In the genomic region with DNA sequence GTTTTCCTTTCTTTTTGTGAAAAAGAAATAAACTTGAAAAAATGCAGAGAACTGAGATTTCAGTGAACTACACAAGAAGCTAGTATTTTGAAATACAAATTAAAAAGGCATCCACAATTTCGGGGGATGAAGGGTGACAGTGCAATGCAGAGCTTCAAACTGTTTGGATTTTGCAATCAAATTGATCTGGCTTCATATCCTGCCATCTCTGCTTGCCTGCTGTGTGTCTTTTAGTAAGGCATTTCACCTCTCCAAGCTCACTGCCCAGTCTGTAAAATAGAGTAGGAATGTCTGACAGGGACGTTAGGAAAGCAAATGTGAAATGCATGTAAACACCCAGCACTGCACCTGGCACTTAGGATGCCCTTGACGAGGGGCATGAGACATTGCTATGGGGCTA, we compare ENCODE assay signal across 1 cellular context.
TF ChIP-seq lines count a peak whose summit lies in the region.

No MANE protein-coding gene starts in this region.

TF ChIP-seq in GM23338, 12 proteins besides CTCF, POLR2A, EP300 and RAD21 (continued from another document):
- TF ChIP-seq, protein P1, sequence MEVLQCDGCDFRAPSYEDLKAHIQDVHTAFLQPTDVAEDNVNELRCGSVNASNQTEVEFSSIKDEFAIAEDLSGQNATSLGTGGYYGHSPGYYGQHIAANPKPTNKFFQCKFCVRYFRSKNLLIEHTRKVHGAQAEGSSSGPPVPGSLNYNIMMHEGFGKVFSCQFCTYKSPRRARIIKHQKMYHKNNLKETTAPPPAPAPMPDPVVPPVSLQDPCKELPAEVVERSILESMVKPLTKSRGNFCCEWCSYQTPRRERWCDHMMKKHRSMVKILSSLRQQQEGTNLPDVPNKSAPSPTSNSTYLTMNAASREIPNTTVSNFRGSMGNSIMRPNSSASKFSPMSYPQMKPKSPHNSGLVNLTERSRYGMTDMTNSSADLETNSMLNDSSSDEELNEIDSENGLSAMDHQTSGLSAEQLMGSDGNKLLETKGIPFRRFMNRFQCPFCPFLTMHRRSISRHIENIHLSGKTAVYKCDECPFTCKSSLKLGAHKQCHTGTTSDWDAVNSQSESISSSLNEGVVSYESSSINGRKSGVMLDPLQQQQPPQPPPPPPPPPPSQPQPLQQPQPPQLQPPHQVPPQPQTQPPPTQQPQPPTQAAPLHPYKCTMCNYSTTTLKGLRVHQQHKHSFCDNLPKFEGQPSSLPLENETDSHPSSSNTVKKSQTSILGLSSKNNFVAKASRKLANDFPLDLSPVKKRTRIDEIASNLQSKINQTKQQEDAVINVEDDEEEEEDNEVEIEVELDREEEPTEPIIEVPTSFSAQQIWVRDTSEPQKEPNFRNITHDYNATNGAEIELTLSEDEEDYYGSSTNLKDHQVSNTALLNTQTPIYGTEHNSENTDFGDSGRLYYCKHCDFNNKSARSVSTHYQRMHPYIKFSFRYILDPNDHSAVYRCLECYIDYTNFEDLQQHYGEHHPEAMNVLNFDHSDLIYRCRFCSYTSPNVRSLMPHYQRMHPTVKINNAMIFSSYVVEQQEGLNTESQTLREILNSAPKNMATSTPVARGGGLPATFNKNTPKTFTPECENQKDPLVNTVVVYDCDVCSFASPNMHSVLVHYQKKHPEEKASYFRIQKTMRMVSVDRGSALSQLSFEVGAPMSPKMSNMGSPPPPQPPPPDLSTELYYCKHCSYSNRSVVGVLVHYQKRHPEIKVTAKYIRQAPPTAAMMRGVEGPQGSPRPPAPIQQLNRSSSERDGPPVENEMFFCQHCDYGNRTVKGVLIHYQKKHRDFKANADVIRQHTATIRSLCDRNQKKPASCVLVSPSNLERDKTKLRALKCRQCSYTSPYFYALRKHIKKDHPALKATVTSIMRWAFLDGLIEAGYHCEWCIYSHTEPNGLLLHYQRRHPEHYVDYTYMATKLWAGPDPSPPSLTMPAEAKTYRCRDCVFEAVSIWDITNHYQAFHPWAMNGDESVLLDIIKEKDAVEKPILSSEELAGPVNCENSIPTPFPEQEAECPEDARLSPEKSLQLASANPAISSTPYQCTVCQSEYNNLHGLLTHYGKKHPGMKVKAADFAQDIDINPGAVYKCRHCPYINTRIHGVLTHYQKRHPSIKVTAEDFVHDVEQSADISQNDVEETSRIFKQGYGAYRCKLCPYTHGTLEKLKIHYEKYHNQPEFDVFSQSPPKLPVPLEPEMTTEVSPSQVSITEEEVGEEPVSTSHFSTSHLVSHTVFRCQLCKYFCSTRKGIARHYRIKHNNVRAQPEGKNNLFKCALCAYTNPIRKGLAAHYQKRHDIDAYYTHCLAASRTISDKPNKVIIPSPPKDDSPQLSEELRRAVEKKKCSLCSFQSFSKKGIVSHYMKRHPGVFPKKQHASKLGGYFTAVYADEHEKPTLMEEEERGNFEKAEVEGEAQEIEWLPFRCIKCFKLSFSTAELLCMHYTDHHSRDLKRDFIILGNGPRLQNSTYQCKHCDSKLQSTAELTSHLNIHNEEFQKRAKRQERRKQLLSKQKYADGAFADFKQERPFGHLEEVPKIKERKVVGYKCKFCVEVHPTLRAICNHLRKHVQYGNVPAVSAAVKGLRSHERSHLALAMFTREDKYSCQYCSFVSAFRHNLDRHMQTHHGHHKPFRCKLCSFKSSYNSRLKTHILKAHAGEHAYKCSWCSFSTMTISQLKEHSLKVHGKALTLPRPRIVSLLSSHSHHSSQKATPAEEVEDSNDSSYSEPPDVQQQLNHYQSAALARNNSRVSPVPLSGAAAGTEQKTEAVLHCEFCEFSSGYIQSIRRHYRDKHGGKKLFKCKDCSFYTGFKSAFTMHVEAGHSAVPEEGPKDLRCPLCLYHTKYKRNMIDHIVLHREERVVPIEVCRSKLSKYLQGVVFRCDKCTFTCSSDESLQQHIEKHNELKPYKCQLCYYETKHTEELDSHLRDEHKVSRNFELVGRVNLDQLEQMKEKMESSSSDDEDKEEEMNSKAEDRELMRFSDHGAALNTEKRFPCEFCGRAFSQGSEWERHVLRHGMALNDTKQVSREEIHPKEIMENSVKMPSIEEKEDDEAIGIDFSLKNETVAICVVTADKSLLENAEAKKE (CRISPR knock-in tag; IDR thresholded peaks at IDR 0.05): no peak
- TF ChIP-seq CREB1 (CRISPR knock-in tag; IDR thresholded peaks at IDR 0.05; ENCODE audit: low read depth) (no peak), JUNB (IDR thresholded peaks at IDR 0.05; ENCODE audit: unreplicated experiment) (no peak), EZH2phosphoT487 (IDR thresholded peaks at IDR 0.05; ENCODE audit: unreplicated experiment) (no peak), STAT1 (IDR thresholded peaks at IDR 0.05; ENCODE audit: unreplicated experiment) (no peak), REST (IDR thresholded peaks at IDR 0.05; ENCODE audit: unreplicated experiment) (no peak), EZH2 (IDR thresholded peaks at IDR 0.05; ENCODE audit: low read depth, unreplicated experiment) (no peak)
- TF ChIP-seq, protein P2, sequence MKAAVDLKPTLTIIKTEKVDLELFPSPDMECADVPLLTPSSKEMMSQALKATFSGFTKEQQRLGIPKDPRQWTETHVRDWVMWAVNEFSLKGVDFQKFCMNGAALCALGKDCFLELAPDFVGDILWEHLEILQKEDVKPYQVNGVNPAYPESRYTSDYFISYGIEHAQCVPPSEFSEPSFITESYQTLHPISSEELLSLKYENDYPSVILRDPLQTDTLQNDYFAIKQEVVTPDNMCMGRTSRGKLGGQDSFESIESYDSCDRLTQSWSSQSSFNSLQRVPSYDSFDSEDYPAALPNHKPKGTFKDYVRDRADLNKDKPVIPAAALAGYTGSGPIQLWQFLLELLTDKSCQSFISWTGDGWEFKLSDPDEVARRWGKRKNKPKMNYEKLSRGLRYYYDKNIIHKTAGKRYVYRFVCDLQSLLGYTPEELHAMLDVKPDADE (IDR thresholded peaks at IDR 0.05): no peak
TF ChIP-seq in GM23338: peak in this region for 0.
